24 cellular contexts compared by ENCODE assay signal in the genomic region with DNA sequence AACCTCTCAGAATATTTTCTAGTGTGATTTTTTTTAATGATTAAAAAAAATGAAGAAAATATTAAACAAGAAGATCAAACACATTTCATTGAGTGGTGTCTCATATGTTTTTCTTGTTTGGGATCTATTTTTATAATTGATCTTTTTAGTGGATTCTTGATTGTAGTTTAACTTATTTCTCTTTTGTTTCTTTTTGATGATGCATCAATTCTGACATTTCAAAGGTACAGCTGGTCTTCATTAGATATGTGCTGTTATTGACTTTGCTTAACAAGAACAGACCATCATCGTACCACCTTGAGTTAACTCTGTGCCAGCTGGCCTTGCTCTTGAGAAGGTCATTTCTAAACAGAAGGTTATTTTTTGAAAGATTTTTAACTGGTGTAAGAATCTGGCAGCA.
"Had no signal": no experiment of that assay in that cellular context is flagged by ENCODE, and none has a peak within 500 bp of the region (broad histone marks: within the 10 kb centered on the region; RNA-seq: fewer than 3 reads in every experiment).

No MANE protein-coding gene starts in this region.

- H3K27me3 ChIP-seq: breast epithelium, Peyer's patch, SJCRH30 had no signal

- ATAC-seq: activated CD4-positive, alpha-beta T cell treated with anti-CD3 and anti-CD28 coated beads for 36 hours; activated T-helper 17 cell treated with anti-CD3 and anti-CD28 coated beads, Interleukin-2, amount 50 U/mL, for 72 hours had no signal

- DNase-seq: activated CD4-positive, alpha-beta memory T cell treated with anti-CD3 and anti-CD28 coated beads, Interleukin-2, amount 10 ng/mL, durations not matched to agents 7 days and 5 days; activated CD4-positive, alpha-beta T cell treated with anti-CD3 and anti-CD28 coated beads for 36 hours; activated CD4-positive, alpha-beta T cell treated with anti-CD3 and anti-CD28 coated beads, Interleukin-2, amount 50 U/mL, for 1 hour; activated gamma-delta T cell; activated naive CD4-positive, alpha-beta T cell treated with anti-CD3 and anti-CD28 coated beads, Interleukin-2, amount 10 ng/mL, durations not matched to agents 7 days and 5 days; activated naive CD8-positive, alpha-beta T cell treated with anti-CD3 and anti-CD28 coated beads for 36 hours; activated T-cell treated with anti-CD3 and anti-CD28 coated beads for 4 hours; activated T-cell treated with anti-CD3 and anti-CD28 coated beads, Interleukin-2, amount 50 U/mL, for 48 hours; KG1; NCI-H1092; NCI-H1694 treated with DMSO at 0.1 percent for 48 hours; NCI-H2029 treated with DMSO at 0.1 percent for 48 hours; NCI-H446; NCI-H526; NCI-H82; Peyer's patch; Right ventricle myocardium superior; SJCRH30; SK-N-SH; T-helper 1 cell; WERI-Rb-1 had no signal

- H3K9me3 ChIP-seq: breast epithelium, Peyer's patch, SJCRH30, SK-N-SH had no signal

- H3K27ac ChIP-seq: breast epithelium, Peyer's patch, RWPE1, SJCRH30, WERI-Rb-1 had no signal

- H3K9ac ChIP-seq: SK-N-SH had no signal

- H3K4me3 ChIP-seq: breast epithelium, Peyer's patch, SJCRH30 had no signal

- H3K4me2 ChIP-seq: SK-N-SH had no signal

- H3K4me1 ChIP-seq: breast epithelium, Peyer's patch, SJCRH30 had no signal

- H3K36me3 ChIP-seq: breast epithelium, Peyer's patch, SJCRH30, WERI-Rb-1 had no signal
